22 cellular contexts compared by ENCODE assay signal in the genomic region with DNA sequence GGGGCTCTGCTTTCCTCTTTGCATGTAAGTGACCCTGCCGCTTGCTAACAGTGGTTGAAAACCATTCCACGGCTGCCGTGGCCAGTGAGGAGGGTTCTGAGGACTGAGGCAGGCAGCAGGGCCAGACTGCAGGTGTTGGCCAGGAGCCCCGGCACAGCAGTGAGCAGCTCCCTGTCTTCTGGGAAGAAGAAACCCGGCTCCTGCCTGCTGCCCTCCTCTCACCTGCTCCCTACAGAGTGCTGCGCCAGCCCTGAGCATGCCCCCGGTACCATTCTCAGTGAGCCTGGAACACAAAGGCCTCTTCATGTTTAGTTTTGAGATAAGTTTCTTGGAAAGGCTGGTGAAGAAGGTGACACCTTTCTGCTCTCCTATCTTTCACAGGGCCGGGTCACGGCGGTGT.
"Had no signal": no experiment of that assay in that cellular context is flagged by ENCODE, and none has a peak within 500 bp of the region (broad histone marks: within the 10 kb centered on the region; RNA-seq: fewer than 3 reads in every experiment).

No MANE protein-coding gene starts in this region.

- H3K27ac Mint-ChIP-seq: activated CD4-positive, alpha-beta T cell treated with anti-CD3 and anti-CD28 coated beads, Interleukin-2, amount 10 ng/mL, durations not matched to agents 7 days and 5 days; activated CD8-positive, alpha-beta T cell treated with anti-CD3 and anti-CD28 coated beads, Interleukin-2, amount 10 ng/mL, durations not matched to agents 7 days and 5 days; activated naive CD4-positive, alpha-beta T cell treated with anti-CD3 and anti-CD28 coated beads, Interleukin-2, amount 50 U/mL, for 24 hours; stimulated activated naive B cell treated with anti-CD40 and anti-IgM and Interleukin-4, amounts not matched to agents 10 μg/mL and 1 μg/mL and 100 μg/mL, for 72 hours; T-cell; T-helper 2 cell treated with Interferon-gamma antibody and Interleukin-4, amounts not matched to agents 5 μg/mL and 100 μg/mL, for 36 hours; type B pancreatic cell had no signal

- H3K9me3 ChIP-seq: gastroesophageal sphincter, thoracic aorta, vagina had no signal

- DNase-seq: activated CD4-positive, alpha-beta T cell treated with anti-CD3 and anti-CD28 coated beads, Interleukin-2, amount 10 ng/mL, durations not matched to agents 7 days and 5 days; activated CD4-positive, CD25-positive, alpha-beta regulatory T cell treated with anti-CD3 and anti-CD28 coated beads, Interleukin-2, amount 50 U/mL, for 72 hours; activated CD8-positive, alpha-beta T cell treated with anti-CD3 and anti-CD28 coated beads, Interleukin-2, amount 10 ng/mL, durations not matched to agents 7 days and 5 days; activated gamma-delta T cell treated with Interleukin-2 at 50 U/mL for 16 hours; aorta; brain microvascular endothelial cell; central memory CD4-positive, alpha-beta T cell; kidney; naive thymus-derived CD8-positive, alpha-beta T cell; retina; stimulated activated CD4-positive, alpha-beta T cell treated with anti-CD3 and anti-CD28 coated beads, Interleukin-2, amount 100 ng/mL, for 48 hours; stimulated activated CD8-positive, alpha-beta memory T cell treated with anti-CD3 and anti-CD28 coated beads, Interleukin-4, amount 100 ng/mL, for 48 hours; stimulated activated naive B cell treated with anti-CD40 and anti-IgM and Interleukin-4, amounts not matched to agents 10 μg/mL and 1 μg/mL and 100 μg/mL, for 72 hours; T-cell had no signal

- H3K27me3 Mint-ChIP-seq: activated naive CD4-positive, alpha-beta T cell treated with anti-CD3 and anti-CD28 coated beads, Interleukin-2, amount 50 U/mL, for 24 hours; stimulated activated naive B cell treated with anti-CD40 and anti-IgM and Interleukin-4, amounts not matched to agents 10 μg/mL and 1 μg/mL and 100 μg/mL, for 72 hours; T-cell; type B pancreatic cell had no signal

- H3K4me3 Mint-ChIP-seq: activated CD4-positive, alpha-beta T cell treated with anti-CD3 and anti-CD28 coated beads, Interleukin-2, amount 10 ng/mL, durations not matched to agents 7 days and 5 days; activated CD8-positive, alpha-beta T cell treated with anti-CD3 and anti-CD28 coated beads, Interleukin-2, amount 10 ng/mL, durations not matched to agents 7 days and 5 days; activated naive CD4-positive, alpha-beta T cell treated with anti-CD3 and anti-CD28 coated beads, Interleukin-2, amount 50 U/mL, for 24 hours; naive thymus-derived CD8-positive, alpha-beta T cell; stimulated activated naive B cell treated with anti-CD40 and anti-IgM and Interleukin-4, amounts not matched to agents 10 μg/mL and 1 μg/mL and 100 μg/mL, for 72 hours; T-cell; T-helper 2 cell treated with Interferon-gamma antibody and Interleukin-4, amounts not matched to agents 5 μg/mL and 100 μg/mL, for 36 hours; type B pancreatic cell had no signal

- H3K27me3 ChIP-seq: brain microvascular endothelial cell, gastroesophageal sphincter, vagina had no signal

- ATAC-seq: activated CD8-positive, alpha-beta T cell treated with anti-CD3 and anti-CD28 coated beads, Interleukin-2, amount 10 ng/mL, durations not matched to agents 7 days and 5 days; gastroesophageal sphincter; naive thymus-derived CD8-positive, alpha-beta T cell; stimulated activated naive B cell treated with anti-CD40 and anti-IgM and Interleukin-4, amounts not matched to agents 10 μg/mL and 1 μg/mL and 100 μg/mL, for 72 hours; T-cell had no signal

- H3K27ac ChIP-seq: brain microvascular endothelial cell, coronary artery, epithelial cell of prostate, gastroesophageal sphincter, thoracic aorta, vagina had no signal

- H3K9me3 Mint-ChIP-seq: activated CD4-positive, alpha-beta T cell treated with anti-CD3 and anti-CD28 coated beads, Interleukin-2, amount 10 ng/mL, durations not matched to agents 7 days and 5 days; activated naive CD4-positive, alpha-beta T cell treated with anti-CD3 and anti-CD28 coated beads, Interleukin-2, amount 50 U/mL, for 24 hours; naive thymus-derived CD8-positive, alpha-beta T cell; T-cell; T-helper 2 cell treated with Interferon-gamma antibody and Interleukin-4, amounts not matched to agents 5 μg/mL and 100 μg/mL, for 36 hours; type B pancreatic cell had no signal

- H3K36me3 ChIP-seq: brain microvascular endothelial cell, thoracic aorta, vagina had no signal

- H3K4me1 Mint-ChIP-seq: activated CD4-positive, alpha-beta T cell treated with anti-CD3 and anti-CD28 coated beads, Interleukin-2, amount 10 ng/mL, durations not matched to agents 7 days and 5 days; activated naive CD4-positive, alpha-beta T cell treated with anti-CD3 and anti-CD28 coated beads, Interleukin-2, amount 50 U/mL, for 24 hours had no signal

- H3K4me1 ChIP-seq: gastroesophageal sphincter had no signal

- H3K4me3 ChIP-seq: coronary artery, gastroesophageal sphincter, thoracic aorta, vagina had no signal
